8 cellular contexts compared by ENCODE assay signal in genomic region chr13:46571189-46571901, GRCh38. TPM values are rescaled to one million over a fixed set of nuclear protein-coding genes. Genes with fewer than 3 reads are reported as not detected.
A peak's percentile ranks its signal among the peaks of the same experiment; 100 is the strongest.
DNase-seq lines count a peak whose midpoint lies in the region; ATAC-seq and TF ChIP-seq lines count a peak whose summit lies in the region.

No MANE protein-coding gene starts in this region.

- no peaks in the 10 kb centered on the region for H3K27me3 Mint-ChIP-seq in activated CD4-positive, alpha-beta T cell treated with anti-CD3 and anti-CD28 coated beads for 36 hours
- no peaks in the 10 kb centered on the region for H3K27me3 Mint-ChIP-seq in GM23338 (ENCODE audit: insufficient read depth, low read depth, poor library complexity)

- H3K9me3 ChIP-seq in stomach smooth muscle (ENCODE audit: control insufficient read depth in 2 of 2, low read length in 2 of 2), result no peaks in the 10 kb centered on the region

- H3K27me3 ChIP-seq in stomach smooth muscle (ENCODE audit: control insufficient read depth in 1 of 2, insufficient read depth in 2 of 2, low read length in 2 of 2), result no peaks in the 10 kb centered on the region
- H3K27me3 ChIP-seq in GM23338 (ENCODE audit: insufficient read depth), result no peaks in the 10 kb centered on the region

- TF ChIP-seq CTCF in choroid plexus epithelial cell (conservative IDR thresholded peaks at IDR 0.05; ENCODE audit: low read depth, low read length), result no peak
- TF ChIP-seq CTCF in GM23338 (conservative IDR thresholded peaks at IDR 0.05; ENCODE audit: low read depth in 2 of 2), result no peak

- H3K4me3 ChIP-seq in choroid plexus epithelial cell (ENCODE audit: low read depth, low read length), result no peak overlapping the region
- no peak overlapping the region for H3K4me3 ChIP-seq in stomach smooth muscle (ENCODE audit: low read length in 2 of 2)
- no peak overlapping the region for H3K4me3 ChIP-seq in GM23338

- ATAC-seq in activated CD4-positive, alpha-beta T cell treated with anti-CD3 and anti-CD28 coated beads for 36 hours, result peak; percentile 90
- ATAC-seq in HG03175 (IDR thresholded peaks at IDR 0.05; ENCODE audit: unreplicated experiment), result peak; percentile 63
- no peak for ATAC-seq in GM23338

- CTCF ChIA-PET in activated CD4-positive, alpha-beta T cell treated with anti-CD3 and anti-CD28 coated beads for 36 hours (lab: Charles Lee), result interaction anchor here (1.2 to 1.9 kb wide), 2 partner anchors 19 to 40 kb away, joined by 3 to 5 read pairs; no protein-coding TSS in a partner anchor

- H4K20me1 ChIP-seq in GM23338 (replicated peaks; ENCODE audit: insufficient read depth), result peaks cover 22% of the 10 kb centered on the region; the same call in 1 of the 2 replicates

- H3K36me3 Mint-ChIP-seq in activated CD4-positive, alpha-beta T cell treated with anti-CD3 and anti-CD28 coated beads for 36 hours (ENCODE audit: low read depth), result peaks cover 3% of the 10 kb centered on the region
- no peaks in the 10 kb centered on the region for H3K36me3 Mint-ChIP-seq in GM23338 (ENCODE audit: low read depth)

- H3K79me2 ChIP-seq in GM23338 (replicated peaks; ENCODE audit: insufficient read depth), result peaks cover 67% of the 10 kb centered on the region

- no peaks in the 10 kb centered on the region for H3F3A ChIP-seq in GM23338 (replicated peaks; ENCODE audit: low read depth)

- H3K4me1 ChIP-seq in stomach smooth muscle (ENCODE audit: control insufficient read depth, insufficient read depth, low read length) (peaks cover 37% of the 10 kb centered on the region), GM23338 (ENCODE audit: insufficient read depth) (peaks cover 4% of the 10 kb centered on the region; the same call in 1 of the 2 replicates)

- H2AFZ ChIP-seq in GM23338, result no peak overlapping the region

- no peak overlapping the region for H3K4me2 ChIP-seq in GM23338

- H3K4me1 Mint-ChIP-seq in activated CD4-positive, alpha-beta T cell treated with anti-CD3 and anti-CD28 coated beads for 36 hours, result peaks cover 42% of the 10 kb centered on the region
- H3K4me1 Mint-ChIP-seq in GM23338, result peaks cover 31% of the 10 kb centered on the region

- H3K9me3 Mint-ChIP-seq in activated CD4-positive, alpha-beta T cell treated with anti-CD3 and anti-CD28 coated beads for 36 hours (ENCODE audit: low read depth), result no peaks in the 10 kb centered on the region
- H3K9me3 Mint-ChIP-seq in GM23338, result no peaks in the 10 kb centered on the region; the same call in 2 of the 3 replicates

- H3K27ac ChIP-seq in stomach smooth muscle (ENCODE audit: low read length), result peak overlapping the region; percentile 42
- H3K27ac ChIP-seq in GM23338 (ENCODE audit: low read depth), result no peak overlapping the region

- H3K9ac ChIP-seq in stomach smooth muscle (ENCODE audit: low read length in 2 of 2), result no peak overlapping the region

- no peaks in the 10 kb centered on the region for H3K9me2 ChIP-seq in GM23338 (ENCODE audit: insufficient read depth)

- POLR2A ChIA-PET in activated CD4-positive, alpha-beta T cell treated with anti-CD3 and anti-CD28 coated beads for 36 hours (lab: Charles Lee), result no interaction called here

- H3K27ac Mint-ChIP-seq in activated CD4-positive, alpha-beta T cell treated with anti-CD3 and anti-CD28 coated beads for 36 hours, result peak overlapping the region; percentile 26
- no peak overlapping the region for H3K27ac Mint-ChIP-seq in GM23338

- H3K4me3 Mint-ChIP-seq in activated CD4-positive, alpha-beta T cell treated with anti-CD3 and anti-CD28 coated beads for 36 hours, result no peak overlapping the region
- H3K4me3 Mint-ChIP-seq in GM23338, result no peak overlapping the region

- no peak for DNase-seq in activated CD4-positive, alpha-beta T cell treated with anti-CD3 and anti-CD28 coated beads for 36 hours
- no peak for DNase-seq in activated CD4-positive, alpha-beta T cell treated with anti-CD3 and anti-CD28 coated beads for 1 hour
- DNase-seq in choroid plexus epithelial cell (ENCODE audit: low read depth), result peak; percentile 59
- no peak for DNase-seq in DMS114 treated with DMSO at 0.1 percent for 48 hours (lab: John Stamatoyannopoulos, UW; ENCODE audit: unreplicated experiment)
- DNase-seq in GM23338 (ENCODE audit: low spot score), result no peak
- DNase-seq in DMS53 (lab: John Stamatoyannopoulos, UW), result no peak

- H3K36me3 ChIP-seq in stomach smooth muscle (ENCODE audit: control insufficient read depth in 2 of 2, insufficient read depth in 2 of 2, low read length in 2 of 2) (no peaks in the 10 kb centered on the region), GM23338 (ENCODE audit: insufficient read depth) (no peaks in the 10 kb centered on the region)

- intact Hi-C loops in activated CD4-positive, alpha-beta T cell treated with anti-CD3 and anti-CD28 coated beads for 36 hours (cut with DNase I, micrococcal nuclease), result loop anchor here (2.0 kb wide), 1 partner anchor 17 kb away; no protein-coding TSS in a partner anchor

TF ChIP-seq in GM23338, 12 proteins besides CTCF, POLR2A, EP300 and RAD21 (continues in another document):
- TF ChIP-seq EZH2 (IDR thresholded peaks at IDR 0.05; ENCODE audit: low read depth, unreplicated experiment) (no peak), REST (IDR thresholded peaks at IDR 0.05; ENCODE audit: unreplicated experiment) (no peak), EZH2phosphoT487 (IDR thresholded peaks at IDR 0.05; ENCODE audit: unreplicated experiment) (no peak), STAT1 (IDR thresholded peaks at IDR 0.05; ENCODE audit: unreplicated experiment) (no peak), NANOG (IDR thresholded peaks at IDR 0.05; ENCODE audit: borderline replicate concordance) (no peak), ETS1 (IDR thresholded peaks at IDR 0.05) (no peak), ZNF331 (CRISPR knock-in tag; IDR thresholded peaks at IDR 0.05; ENCODE audit: low read depth) (no peak), ZNF114 (CRISPR knock-in tag; IDR thresholded peaks at IDR 0.05) (no peak), CREB1 (CRISPR knock-in tag; IDR thresholded peaks at IDR 0.05; ENCODE audit: low read depth) (no peak)

RNA-seq across cellular contexts. Expression of gene LRCH1, which starts 18.4 kb away (rescaled TPM):
- total RNA-seq in activated CD4-positive, alpha-beta T cell treated with anti-CD3 and anti-CD28 coated beads for 36 hours, result 10 to 100 TPM; 14.8 to 16.4 TPM
- 8.0 and 9.2 TPM in 2 replicates for total RNA-seq in GM23338 (2014; rRNA removed; shearing (Covaris generic))
- 3.1 and 3.9 TPM in 2 replicates for polyA plus RNA-seq in GM23338 (2016; fragmentation: Nextera tagmentation; extraction: Ambion mirVana)
